In genomic region chr2:20702563-20702962, GRCh38 we compare ENCODE assay signal across 17 cellular contexts. TPM values are rescaled to one million over a fixed set of nuclear protein-coding genes. Genes with fewer than 3 reads are reported as not detected.
"Had no signal": no experiment of that assay in that cellular context is flagged by ENCODE, and none has a peak within 500 bp of the region (broad histone marks: within the 10 kb centered on the region; RNA-seq: fewer than 3 reads in every experiment).

No MANE protein-coding gene starts in this region.

- H3K27me3 Mint-ChIP-seq: activated CD4-positive, alpha-beta T cell treated with anti-CD3 and anti-CD28 coated beads, Interleukin-2, amount 10 ng/mL, durations not matched to agents 7 days and 5 days; activated naive CD8-positive, alpha-beta T cell; stimulated activated naive B cell treated with anti-CD40 and anti-IgM and Interleukin-4, amounts not matched to agents 10 μg/mL and 1 μg/mL and 100 μg/mL, for 72 hours had no signal

- H3K27ac Mint-ChIP-seq: activated CD4-positive, alpha-beta T cell treated with anti-CD3 and anti-CD28 coated beads, Interleukin-2, amount 10 ng/mL, durations not matched to agents 7 days and 5 days; activated naive CD8-positive, alpha-beta T cell; activated T-cell treated with anti-CD3 and anti-CD28 coated beads, Interleukin-2, amount 50 U/mL, for 72 hours; stimulated activated naive B cell treated with anti-CD40 and anti-IgM and Interleukin-4, amounts not matched to agents 10 μg/mL and 1 μg/mL and 100 μg/mL, for 72 hours had no signal

- H3K4me1 ChIP-seq: vagina had no signal

- DNase-seq: activated CD4-positive, alpha-beta T cell treated with anti-CD3 and anti-CD28 coated beads, Interleukin-2, amount 10 ng/mL, durations not matched to agents 7 days and 5 days; activated CD8-positive, alpha-beta memory T cell treated with anti-CD3 and anti-CD28 coated beads, Interleukin-2, amount 50 U/mL, for 48 hours; activated gamma-delta T cell treated with Interleukin-2 at 50 U/mL for 16 hours; activated T-cell treated with anti-CD3 and anti-CD28 coated beads, Interleukin-2, amount 50 U/mL, for 72 hours; anterior cingulate cortex; islet precursor cell; stimulated activated CD4-positive, alpha-beta T cell treated with anti-CD3 and anti-CD28 coated beads, Interleukin-15, amount 100 ng/mL, for 24 hours; stimulated activated CD4-positive, alpha-beta T cell treated with anti-CD3 and anti-CD28 coated beads, Interleukin-4, amount 100 ng/mL, for 1 hour; stimulated activated naive B cell treated with anti-CD40 and anti-IgM and Interleukin-4, amounts not matched to agents 10 μg/mL and 1 μg/mL and 100 μg/mL, for 72 hours; T-helper 9 cell had no signal

- ATAC-seq: activated T-cell treated with anti-CD3 and anti-CD28 coated beads, Interleukin-2, amount 50 U/mL, for 72 hours; gastroesophageal sphincter; left lobe of liver; stimulated activated naive B cell treated with anti-CD40 and anti-IgM and Interleukin-4, amounts not matched to agents 10 μg/mL and 1 μg/mL and 100 μg/mL, for 72 hours had no signal

- H3K27ac ChIP-seq: esophagus muscularis mucosa, gastroesophageal sphincter, skin epidermis, tibial nerve, vagina had no signal

- H3K27me3 ChIP-seq: esophagus muscularis mucosa, gastroesophageal sphincter, tibial nerve, vagina had no signal

- H3K36me3 ChIP-seq: vagina had no signal

- H3K9me3 ChIP-seq: esophagus muscularis mucosa, gastroesophageal sphincter, tibial nerve, vagina had no signal

- H3K4me3 ChIP-seq: esophagus muscularis mucosa, gastroesophageal sphincter, skin epidermis, tibial nerve, vagina had no signal

- H3K9me3 Mint-ChIP-seq: activated CD4-positive, alpha-beta T cell treated with anti-CD3 and anti-CD28 coated beads, Interleukin-2, amount 10 ng/mL, durations not matched to agents 7 days and 5 days; activated T-cell treated with anti-CD3 and anti-CD28 coated beads, Interleukin-2, amount 50 U/mL, for 72 hours; stimulated activated naive B cell treated with anti-CD40 and anti-IgM and Interleukin-4, amounts not matched to agents 10 μg/mL and 1 μg/mL and 100 μg/mL, for 72 hours had no signal

- H3K4me3 Mint-ChIP-seq: activated CD4-positive, alpha-beta T cell treated with anti-CD3 and anti-CD28 coated beads, Interleukin-2, amount 10 ng/mL, durations not matched to agents 7 days and 5 days; activated naive CD8-positive, alpha-beta T cell; activated T-cell treated with anti-CD3 and anti-CD28 coated beads, Interleukin-2, amount 50 U/mL, for 72 hours; stimulated activated naive B cell treated with anti-CD40 and anti-IgM and Interleukin-4, amounts not matched to agents 10 μg/mL and 1 μg/mL and 100 μg/mL, for 72 hours had no signal

RNA-seq across cellular contexts. Expression of gene GDF7, which starts 35.6 kb away (rescaled TPM):
- total RNA-seq: activated CD4-positive, alpha-beta T cell treated with anti-CD3 and anti-CD28 coated beads, Interleukin-2, amount 10 ng/mL, durations not matched to agents 7 days and 5 days had no signal
